ENCODE assay signal across 15 cellular contexts in the genomic region with DNA sequence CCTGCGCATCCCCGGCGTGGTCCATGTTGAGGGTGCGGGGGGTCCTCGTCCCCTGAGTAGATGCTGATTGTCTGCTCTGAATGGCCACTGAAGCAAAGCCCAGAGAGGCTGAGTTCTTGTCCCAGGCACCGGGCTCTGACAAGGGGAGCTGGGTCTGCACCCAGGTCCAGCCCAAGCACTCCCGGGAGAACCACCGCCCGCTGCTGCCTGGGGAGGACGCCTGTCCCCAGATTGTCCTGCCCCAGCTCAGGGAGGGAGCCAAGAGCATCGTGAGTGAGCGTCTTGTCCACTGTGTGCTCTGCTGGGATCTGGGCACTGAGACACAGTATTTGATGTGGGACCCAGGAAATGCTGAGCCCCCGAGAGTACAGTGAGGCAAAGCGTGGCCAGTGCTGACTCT.
DNase-seq lines count a peak whose midpoint lies in the region; ATAC-seq lines count a peak whose summit lies in the region.
"Had no signal": no experiment of that assay in that cellular context is flagged by ENCODE, and none has a peak within 500 bp of the region (broad histone marks: within the 10 kb centered on the region; RNA-seq: fewer than 3 reads in every experiment).

No MANE protein-coding gene starts in this region.

- intact Hi-C loops in Right ventricle myocardium superior (cut with DNase I), result no loop called here
- intact Hi-C loops in left ventricle myocardium superior (cut with micrococcal nuclease), result no loop called here
- intact Hi-C loops in posterior vena cava (cut with DNase I), result no loop called here

- ATAC-seq in activated CD4-positive, CD25-positive, alpha-beta regulatory T cell treated with anti-CD3 and anti-CD28 coated beads, Interleukin-2, amount 50 U/mL, for 24 hours, result no peak
- ATAC-seq in Right ventricle myocardium superior (ENCODE audit: poor library complexity) (no peak), left ventricle myocardium superior (no peak), HG03025 (IDR thresholded peaks at IDR 0.05; ENCODE audit: low FRiP score, unreplicated experiment) (no peak)

- DNase-seq in activated CD4-positive, CD25-positive, alpha-beta regulatory T cell treated with anti-CD3 and anti-CD28 coated beads, Interleukin-2, amount 50 U/mL, for 72 hours, result peak; percentile 25
- DNase-seq in Right ventricle myocardium superior (peak; percentile 24), left ventricle myocardium superior (no peak), posterior vena cava (ENCODE audit: low spot score) (peak; percentile 66), NCI-H1694 (lab: John Stamatoyannopoulos, UW) (no peak)
- no peak for DNase-seq in stimulated activated CD4-positive, alpha-beta T cell treated with anti-CD3 and anti-CD28 coated beads, Interleukin-4, amount 100 ng/mL, for 4 hours
- DNase-seq: 8988T, DMS79, KBM-7, NCI-H1105, NCI-H2081 treated with DMSO at 0.1 percent for 48 hours, NCI-H82, OCI-M1 had no signal

Comparison
In these comparisons a context has a peak if more than half of its experiments do, and no peak if none do; other contexts are left out.
1. DNase-seq: peak in activated CD4-positive, CD25-positive, alpha-beta regulatory T cell treated with anti-CD3 and anti-CD28 coated beads, Interleukin-2, amount 50 U/mL, for 72 hours (single experiment), Right ventricle myocardium superior (single experiment) and posterior vena cava (single experiment); none in left ventricle myocardium superior (single experiment), stimulated activated CD4-positive, alpha-beta T cell treated with anti-CD3 and anti-CD28 coated beads, Interleukin-4, amount 100 ng/mL, for 4 hours (0 of 2) and NCI-H1694 (single experiment).